ENCODE assay signal across 20 cellular contexts in genomic region chr12:49599961-49600360, GRCh38. TPM values are rescaled to one million over a fixed set of nuclear protein-coding genes. Genes with fewer than 3 reads are reported as not detected.
DNase-seq lines count a peak whose midpoint lies in the region; ATAC-seq, FAIRE-seq and TF ChIP-seq lines count a peak whose summit lies in the region.
"Had no signal": no experiment of that assay in that cellular context is flagged by ENCODE, and none has a peak within 500 bp of the region (broad histone marks: within the 10 kb centered on the region; RNA-seq: fewer than 3 reads in every experiment).

No MANE protein-coding gene starts in this region.

- H3K27ac Mint-ChIP-seq in progenitor cell of endocrine pancreas = peak overlapping the region; percentile 50
- H3K27ac Mint-ChIP-seq: B cell; CD8-positive, alpha-beta T cell; H9 had no signal

- H2BK20ac ChIP-seq in H1 (ENCODE audit: low read length) = no peak overlapping the region

- no peak for ATAC-seq in HG03521 (IDR thresholded peaks at IDR 0.05; ENCODE audit: unreplicated experiment)
- ATAC-seq: CD8-positive, alpha-beta T cell; HCT116 had no signal

- no peak for TF ChIP-seq EP300 in H1 (IDR thresholded peaks at IDR 0.05; ENCODE audit: borderline replicate concordance in 1 of 2, low read depth in 2 of 2, low read length in 2 of 2)

- CTCF ChIA-PET in H1 (lab: Charles Lee; ENCODE audit: partially characterized antibody) = interaction anchor here (0.8 to 1.9 kb wide), 4 partner anchors 9 to 303 kb away, joined by 3 to 6 read pairs (median 3); no protein-coding TSS in a partner anchor

- no peak overlapping the region; the same call in 1 of the 2 replicates for H2BK5ac ChIP-seq in H1 (ENCODE audit: low read depth, low read length)
- no peak overlapping the region for H2BK5ac ChIP-seq in mesenchymal stem cell (ENCODE audit: low read depth, low read length, poor library complexity, severe bottlenecking)

- peaks cover 0 to 4% (median 0%) of the 10 kb centered on the region in 4 experiments; a peak in 2 of 7 replicates for H3K27me3 ChIP-seq in H1 (replicated peaks in 1 of 4; ENCODE audit: control insufficient read depth in 3 of 4, extremely low read depth in 1 of 4, insufficient read depth in 3 of 4, low read length in 3 of 4)
- no peaks in the 10 kb centered on the region for H3K27me3 ChIP-seq in mesenchymal stem cell (ENCODE audit: control insufficient read depth in 1 of 2, insufficient read depth in 1 of 2, low read length in 2 of 2)
- H3K27me3 ChIP-seq: BLaER1 had no signal

- no peaks in the 10 kb centered on the region for H3K36me3 ChIP-seq in H1 (ENCODE audit: control insufficient read depth in 2 of 4, insufficient read depth in 4 of 4, low read length in 3 of 4)
- H3K36me3 ChIP-seq in mesenchymal stem cell (ENCODE audit: control insufficient read depth in 1 of 2, insufficient read depth in 2 of 2, low read depth in 1 of 2, low read length in 2 of 2) = peaks cover 11 to 16% of the 10 kb centered on the region in 2 experiments

- H3K27me3 Mint-ChIP-seq in progenitor cell of endocrine pancreas = no peaks in the 10 kb centered on the region
- H3K27me3 Mint-ChIP-seq: B cell; CD4-positive, CD25-positive, alpha-beta regulatory T cell had no signal

- H3K14ac ChIP-seq in H1 (ENCODE audit: insufficient read length) = no peak overlapping the region
- H3K14ac ChIP-seq in mesenchymal stem cell (ENCODE audit: low read length in 2 of 2) = no peak overlapping the region

- H4K91ac ChIP-seq in H1 (replicated peaks; ENCODE audit: insufficient read length, low read length) = no peak overlapping the region
- H4K91ac ChIP-seq in mesenchymal stem cell (ENCODE audit: low read length) = no peak overlapping the region

- TF ChIP-seq RAD21 in H1 (IDR thresholded peaks at IDR 0.05 in 1 of 2, conservative IDR thresholded peaks at IDR 0.05 in 1 of 2; ENCODE audit: low read depth in 2 of 2, low read length in 2 of 2) = no peak

- no peaks in the 10 kb centered on the region for H3K23me2 ChIP-seq in H1 (ENCODE audit: low read depth, low read length)

- no peak overlapping the region for H4K5ac ChIP-seq in H1 (ENCODE audit: insufficient read length, low read depth, low read length)

- H3K4me3 Mint-ChIP-seq in progenitor cell of endocrine pancreas (ENCODE audit: low read depth) = no peak overlapping the region
- H3K4me3 Mint-ChIP-seq: B cell; CD4-positive, CD25-positive, alpha-beta regulatory T cell; CD8-positive, alpha-beta T cell; H9 had no signal

- no peak overlapping the region for H3K4me3 ChIP-seq in H1 (ENCODE audit: extremely low read depth in 1 of 4, insufficient read depth in 2 of 4, low read depth in 3 of 4, low read length in 4 of 4)
- H3K4me3 ChIP-seq in mesenchymal stem cell (ENCODE audit: insufficient read depth in 1 of 2, low read depth in 1 of 2, low read length in 2 of 2) = no peak overlapping the region
- H3K4me3 ChIP-seq: BLaER1 had no signal

- H2AK5ac ChIP-seq in H1 (ENCODE audit: low read depth, low read length) (no peak overlapping the region), mesenchymal stem cell (ENCODE audit: low read length, severe bottlenecking) (no peak overlapping the region)

- H3K9me3 Mint-ChIP-seq in progenitor cell of endocrine pancreas (ENCODE audit: low read depth) = no peaks in the 10 kb centered on the region
- H3K9me3 Mint-ChIP-seq: CD8-positive, alpha-beta T cell; H9 had no signal

- H3K4me1 ChIP-seq in H1 (replicated peaks in 1 of 4; ENCODE audit: control insufficient read depth in 3 of 4, insufficient read depth in 4 of 4, low read length in 3 of 4) (no peaks in the 10 kb centered on the region), mesenchymal stem cell (ENCODE audit: control insufficient read depth, insufficient read depth, low read depth, low read length) (no peaks in the 10 kb centered on the region)
- H3K4me1 ChIP-seq: Caco-2 had no signal

- no peak for TF ChIP-seq POLR2A in H1 (IDR thresholded peaks at IDR 0.05; ENCODE audit: control extremely low read depth in 1 of 2, low read depth in 2 of 2, low read length in 2 of 2)

- POLR2A ChIA-PET in H1 (lab: Charles Lee; ENCODE audit: partially characterized antibody) = interaction anchor here (1.0 to 1.8 kb wide), 3 partner anchors 8 to 22 kb away, joined by 3 to 7 read pairs (median 4); no protein-coding TSS in a partner anchor

- H4K20me1 ChIP-seq in H1 (replicated peaks in 1 of 2; ENCODE audit: control insufficient read depth in 1 of 2, insufficient read depth in 2 of 2, low read length in 2 of 2) = no peaks in the 10 kb centered on the region
- H4K20me1 ChIP-seq: BLaER1 had no signal

- TF ChIP-seq CTCF in H1 (IDR thresholded peaks at IDR 0.05; ENCODE audit: control extremely low read depth in 1 of 3, insufficient read depth in 1 of 3, low read depth in 1 of 3, low read length in 3 of 3) = no peak
- no peak for TF ChIP-seq CTCF in progenitor cell of endocrine pancreas (IDR thresholded peaks at IDR 0.05; ENCODE audit: unreplicated experiment)

- H2AFZ ChIP-seq in H1 (ENCODE audit: low read length) = no peak overlapping the region
- no peak overlapping the region for H2AFZ ChIP-seq in mesenchymal stem cell (ENCODE audit: low read depth, low read length)

- H3K4ac ChIP-seq in H1 (replicated peaks; ENCODE audit: insufficient read length, low read depth, low read length) (no peak overlapping the region), mesenchymal stem cell (ENCODE audit: low read depth in 1 of 2, low read length in 2 of 2) (no peak overlapping the region)

- H2BK12ac ChIP-seq in H1 (ENCODE audit: low read depth, low read length) (no peak overlapping the region), mesenchymal stem cell (ENCODE audit: low read length in 2 of 2) (no peak overlapping the region)

- no peak overlapping the region for H3K56ac ChIP-seq in H1 (replicated peaks; ENCODE audit: insufficient read length, low read depth, low read length)

- H2BK15ac ChIP-seq in H1 (ENCODE audit: low read length) = no peak overlapping the region
- peak overlapping the region; percentile 74 for H2BK15ac ChIP-seq in mesenchymal stem cell (ENCODE audit: low read depth, poor library complexity, severe bottlenecking)

- H3K79me1 ChIP-seq in H1 (ENCODE audit: low read depth, low read length) = no peaks in the 10 kb centered on the region
- no peaks in the 10 kb centered on the region for H3K79me1 ChIP-seq in mesenchymal stem cell (replicated peaks; ENCODE audit: low read length, poor library complexity, severe bottlenecking)

- H3K9me3 ChIP-seq in H1 (ENCODE audit: insufficient read depth in 2 of 2, low read depth in 1 of 2, low read length in 1 of 2) (no peaks in the 10 kb centered on the region), mesenchymal stem cell (ENCODE audit: control insufficient read depth, low read length) (no peaks in the 10 kb centered on the region)
- H3K9me3 ChIP-seq: BLaER1, Caco-2 had no signal

- peak overlapping the region; percentile 1; the same call in 1 of the 2 replicates for H4K8ac ChIP-seq in H1 (ENCODE audit: extremely low read depth, insufficient read depth, low read length)
- H4K8ac ChIP-seq in mesenchymal stem cell (ENCODE audit: low read length) = no peak overlapping the region

- no peak for FAIRE-seq in H1 (lab: Jason Lieb, UNC)
- FAIRE-seq: GM12891, GM18507 had no signal

- H3K4me1 Mint-ChIP-seq in progenitor cell of endocrine pancreas (ENCODE audit: low read depth) = no peaks in the 10 kb centered on the region

- WGBS in H1 (ENCODE audit: extremely low coverage in 1 of 2, insufficient coverage in 1 of 2, insufficient read length in 1 of 2, insufficient replicate concordance in 2 of 2, low coverage in 1 of 2, low lambda C conversion rate in 2 of 2, missing lambda C conversion rate in 1 of 2), 2 experiments = 92% methylated on average over 8 of the region's 8 CpGs; no CpG with 5 or more reads in 1 of the 2 experiments
- WGBS in mesenchymal stem cell = 90% methylated on average over 8 of the region's 8 CpGs

- no peak overlapping the region for H3K9ac ChIP-seq in H1 (replicated peaks in 1 of 4; ENCODE audit: extremely low read depth in 1 of 4, low read depth in 3 of 4, low read length in 3 of 4)
- no peak overlapping the region for H3K9ac ChIP-seq in mesenchymal stem cell (ENCODE audit: low read length)
- H3K9ac ChIP-seq: BLaER1 had no signal

- H3K18ac ChIP-seq in H1 (ENCODE audit: extremely low read depth, low read length) (no peak overlapping the region), mesenchymal stem cell (ENCODE audit: low read depth in 1 of 2, low read length in 2 of 2) (no peak overlapping the region)

- H3K79me2 ChIP-seq in H1 (ENCODE audit: control insufficient read depth in 1 of 2, insufficient read depth in 2 of 2, low read length in 2 of 2) = no peaks in the 10 kb centered on the region

- H3K23ac ChIP-seq in H1 (ENCODE audit: insufficient read length) (no peak overlapping the region), mesenchymal stem cell (ENCODE audit: low read length in 2 of 2) (no peak overlapping the region)

- H3K4me2 ChIP-seq in H1 (ENCODE audit: insufficient read depth in 1 of 2, low read depth in 2 of 2, low read length in 2 of 2) (no peak overlapping the region), mesenchymal stem cell (ENCODE audit: low read length, poor library complexity, severe bottlenecking) (no peak overlapping the region)
- H3K4me2 ChIP-seq: BLaER1 had no signal

- no peaks in the 10 kb centered on the region for H3K36me3 Mint-ChIP-seq in progenitor cell of endocrine pancreas (ENCODE audit: insufficient read depth)
- H3K36me3 Mint-ChIP-seq: CD4-positive, CD25-positive, alpha-beta regulatory T cell; CD8-positive, alpha-beta T cell had no signal

- H3K27ac ChIP-seq in H1 (ENCODE audit: low read depth, low read length) (no peak overlapping the region), mesenchymal stem cell (ENCODE audit: low read length, poor library complexity, severe bottlenecking) (no peak overlapping the region)
- H3K27ac ChIP-seq: BLaER1, C4-2B had no signal

- no peak overlapping the region for H2BK120ac ChIP-seq in H1 (replicated peaks; ENCODE audit: low read depth, low read length)
- H2BK120ac ChIP-seq in mesenchymal stem cell (ENCODE audit: low read depth, low read length) = no peak overlapping the region

- DNase-seq in AG20443 (ENCODE audit: low spot score) (peak; percentile 3), H1 (ENCODE audit: low read depth in 1 of 2, low spot score in 2 of 2) (no peak), mesenchymal stem cell (no peak), progenitor cell of endocrine pancreas (ENCODE audit: low spot score, unreplicated experiment) (no peak), GM19238 (ENCODE audit: insufficient read length, low spot score) (no peak), GF-D8 (lab: John Stamatoyannopoulos, UW) (no peak)
- DNase-seq: Caco-2; CD4-positive, CD25-positive, alpha-beta regulatory T cell; CD8-positive, alpha-beta T cell; DMS153; EL; GDM1; H9 had no signal

RNA-seq across cellular contexts. Expression of gene FAM186B, which starts 5.5 kb away (rescaled TPM):
- 0.21 and 0.73 TPM in 2 replicates for total RNA-seq in H1 (2021; fragmentation: NEBNext Ultra II Directional; extraction: Animal tissue kit (Norgen Biotek cat#: 25700))
- polyA plus RNA-seq in H1 (2011; rRNA removed) = 0.12 and 0.13 TPM in 2 replicates
- 0.28 TPM for polyA plus RNA-seq in H1 (2011; cell fraction: cytosol; rRNA removed)
- polyA plus RNA-seq in H1 (2011; cell fraction: nucleus; rRNA removed) = 0.34 TPM
- polyA plus RNA-seq in H1 (2012, experiment 1 of 2) = 0.52 to 0.70 TPM (median 0.58 TPM) in 4 replicates
- 0.09 TPM for polyA plus RNA-seq in H1 (2012, experiment 2 of 2)
- polyA plus RNA-seq in H1 (2013, experiment 1 of 2) = 0.18 TPM
- polyA plus RNA-seq in H1 (2013, experiment 2 of 2) = 0.09 TPM
- polyA minus RNA-seq in H1 (2011; rRNA and poly(A)+ RNA removed) = 0.41 and 0.46 TPM in 2 replicates
- polyA minus RNA-seq in H1 (2011; cell fraction: cytosol; rRNA and poly(A)+ RNA removed) = not detected
- 0.20 TPM for polyA minus RNA-seq in H1 (2011; cell fraction: nucleus; rRNA and poly(A)+ RNA removed)
- 0.10 TPM for polyA plus RNA-seq in mesenchymal stem cell (2013, experiment 1 of 2)
- polyA plus RNA-seq in mesenchymal stem cell (2013, experiment 2 of 2) = 0.07 TPM
- 0.20 and 0.24 TPM in 2 replicates for total RNA-seq in progenitor cell of endocrine pancreas
- total RNA-seq: CD4-positive, CD25-positive, alpha-beta regulatory T cell had no signal

RNA-seq across cellular contexts. Expression of gene PRPF40B, which starts 23.4 kb away (rescaled TPM):
- total RNA-seq in H1 (2021; fragmentation: NEBNext Ultra II Directional; extraction: Animal tissue kit (Norgen Biotek cat#: 25700)) = 24.4 and 26.8 TPM in 2 replicates
- 14.4 and 23.5 TPM in 2 replicates for polyA plus RNA-seq in H1 (2011; rRNA removed)
- polyA plus RNA-seq in H1 (2011; cell fraction: cytosol; rRNA removed) = 23.9 TPM
- 137 TPM for polyA plus RNA-seq in H1 (2011; cell fraction: nucleus; rRNA removed)
- polyA plus RNA-seq in H1 (2012, experiment 1 of 2) = 14.2 to 29.0 TPM (median 24.0 TPM) in 4 replicates
- 9.3 TPM for polyA plus RNA-seq in H1 (2012, experiment 2 of 2)
- polyA plus RNA-seq in H1 (2013, experiment 1 of 2) = 13.1 TPM
- polyA plus RNA-seq in H1 (2013, experiment 2 of 2) = 13.0 TPM
- 14.2 and 23.3 TPM in 2 replicates for polyA minus RNA-seq in H1 (2011; rRNA and poly(A)+ RNA removed)
- 11.0 TPM for polyA minus RNA-seq in H1 (2011; cell fraction: cytosol; rRNA and poly(A)+ RNA removed)
- 41.9 TPM for polyA minus RNA-seq in H1 (2011; cell fraction: nucleus; rRNA and poly(A)+ RNA removed)
- 6.3 TPM for polyA plus RNA-seq in mesenchymal stem cell (2013, experiment 1 of 2)
- 7.2 TPM for polyA plus RNA-seq in mesenchymal stem cell (2013, experiment 2 of 2)
- total RNA-seq in progenitor cell of endocrine pancreas = 57.4 and 63.4 TPM in 2 replicates

RNA-seq across cellular contexts. Expression of gene MCRS1, which starts 32.0 kb away (rescaled TPM):
- 90.3 and 92.5 TPM in 2 replicates for total RNA-seq in H1 (2021; fragmentation: NEBNext Ultra II Directional; extraction: Animal tissue kit (Norgen Biotek cat#: 25700))
- polyA plus RNA-seq in H1 (2011; rRNA removed) = 139 and 170 TPM in 2 replicates
- polyA plus RNA-seq in H1 (2011; cell fraction: cytosol; rRNA removed) = 135 TPM
- 210 TPM for polyA plus RNA-seq in H1 (2011; cell fraction: nucleus; rRNA removed)
- polyA plus RNA-seq in H1 (2012, experiment 1 of 2) = 51.5 to 92.0 TPM (median 89.3 TPM) in 4 replicates
- 112 TPM for polyA plus RNA-seq in H1 (2012, experiment 2 of 2)
- 54.6 TPM for polyA plus RNA-seq in H1 (2013, experiment 1 of 2)
- polyA plus RNA-seq in H1 (2013, experiment 2 of 2) = 56.7 TPM
- 83.5 and 103 TPM in 2 replicates for polyA minus RNA-seq in H1 (2011; rRNA and poly(A)+ RNA removed)
- polyA minus RNA-seq in H1 (2011; cell fraction: cytosol; rRNA and poly(A)+ RNA removed) = 48.8 TPM
- polyA minus RNA-seq in H1 (2011; cell fraction: nucleus; rRNA and poly(A)+ RNA removed) = 55.8 TPM
- 38.7 TPM for polyA plus RNA-seq in mesenchymal stem cell (2013, experiment 1 of 2)
- polyA plus RNA-seq in mesenchymal stem cell (2013, experiment 2 of 2) = 39.8 TPM
- total RNA-seq in progenitor cell of endocrine pancreas = 88.1 and 92.6 TPM in 2 replicates
